In genomic region chr12:123526542-123527080, GRCh38 we compare ENCODE assay signal across 1 cellular context.
TF ChIP-seq lines count a peak whose summit lies in the region.

No MANE protein-coding gene starts in this region.

TF ChIP-seq in IMR-90, 13 proteins besides CTCF, POLR2A, EP300 and RAD21:
- TF ChIP-seq ELK1 (IDR thresholded peaks at IDR 0.05; ENCODE audit: borderline replicate concordance, low read depth, low read length) (no peak), NFE2L2 (IDR thresholded peaks at IDR 0.05; ENCODE audit: low read depth, low read length) (no peak), BHLHE40 (IDR thresholded peaks at IDR 0.05; ENCODE audit: low read depth, low read length) (no peak), FOS (IDR thresholded peaks at IDR 0.05; ENCODE audit: low read depth, low read length) (no peak), CHD1 (IDR thresholded peaks at IDR 0.05; ENCODE audit: low read depth, low read length) (no peak), CEBPB (IDR thresholded peaks at IDR 0.05; ENCODE audit: low read depth, low read length) (no peak), USF2 (IDR thresholded peaks at IDR 0.05; ENCODE audit: low read depth, low read length) (no peak), SMC3 (IDR thresholded peaks at IDR 0.05; ENCODE audit: low read depth, low read length) (no peak), RCOR1 (IDR thresholded peaks at IDR 0.05; ENCODE audit: insufficient replicate concordance, low read length) (no peak), MXI1 (IDR thresholded peaks at IDR 0.05; ENCODE audit: borderline replicate concordance, low read depth, low read length) (no peak), MAFK (IDR thresholded peaks at IDR 0.05; ENCODE audit: low read depth, low read length) (no peak), MAZ (IDR thresholded peaks at IDR 0.05; ENCODE audit: borderline replicate concordance, low read depth, low read length) (no peak), RFX5 (IDR thresholded peaks at IDR 0.05; ENCODE audit: low read depth, low read length) (no peak)
